27 cellular contexts compared by ENCODE assay signal in the genomic region with DNA sequence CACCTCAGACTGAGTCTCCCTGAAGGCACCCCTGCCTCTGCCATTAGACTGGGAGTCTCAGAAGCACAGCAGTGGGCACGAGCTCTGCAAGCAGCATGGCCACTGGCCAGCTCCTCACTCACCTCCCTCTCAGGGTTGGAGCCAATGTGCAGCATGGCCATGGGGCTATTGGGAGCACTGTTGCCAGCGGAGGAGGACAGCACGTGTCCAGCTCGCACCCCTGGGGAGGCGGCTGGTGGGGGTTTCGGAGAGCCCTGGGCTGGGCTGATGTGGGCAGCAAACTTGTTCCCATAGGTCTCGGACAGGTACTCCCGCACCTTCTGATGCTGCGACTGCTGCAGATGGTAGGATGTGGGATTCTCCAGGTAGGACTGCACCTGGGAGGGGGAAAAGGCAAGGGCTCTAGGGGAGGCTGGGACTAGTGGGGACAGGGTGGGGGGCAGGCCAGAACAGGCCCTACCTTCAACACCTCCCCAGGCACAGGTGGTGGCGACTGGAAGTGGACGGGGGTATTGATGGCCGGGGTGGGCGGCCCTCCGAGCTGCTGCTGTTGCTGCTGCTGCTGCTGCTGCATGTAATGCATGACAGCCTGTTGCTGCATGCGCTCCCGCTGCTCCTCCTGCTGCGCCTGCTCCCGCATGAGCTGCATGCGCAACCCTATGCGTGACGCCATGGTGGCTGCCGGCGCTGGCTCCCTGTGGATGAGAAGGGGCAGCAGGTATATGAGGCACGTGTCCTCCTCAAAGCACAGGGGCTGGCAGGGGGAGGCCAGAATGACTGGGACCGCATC. TPM values are rescaled to one million over a fixed set of nuclear protein-coding genes. Genes with fewer than 3 reads are reported as not detected.
A peak's percentile ranks its signal among the peaks of the same experiment; 100 is the strongest.
DNase-seq lines count a peak whose midpoint lies in the region; ATAC-seq and TF ChIP-seq lines count a peak whose summit lies in the region.
"Had no signal": no experiment of that assay in that cellular context is flagged by ENCODE, and none has a peak within 500 bp of the region (broad histone marks: within the 10 kb centered on the region; RNA-seq: fewer than 3 reads in every experiment).

No MANE protein-coding gene starts in this region.

- H3K4me3 Mint-ChIP-seq in central memory CD8-positive, alpha-beta T cell: no peak overlapping the region
- peak overlapping the region in 1 of 8 donors; percentile 35 for H3K4me3 Mint-ChIP-seq in naive B cell
- H3K4me3 Mint-ChIP-seq in stimulated activated naive B cell treated with anti-CD40 and anti-IgM and Interleukin-4, amounts not matched to agents 10 μg/mL and 1 μg/mL and 100 μg/mL, for 72 hours: no peak overlapping the region
- H3K4me3 Mint-ChIP-seq in CD8-positive, alpha-beta memory T cell: no peak overlapping the region
- H3K4me3 Mint-ChIP-seq in Calu3 (ENCODE audit: low read depth, unreplicated experiment): no peak overlapping the region
- H3K4me3 Mint-ChIP-seq: activated CD4-positive, alpha-beta T cell treated with anti-CD3 and anti-CD28 coated beads for 36 hours; activated naive CD4-positive, alpha-beta T cell treated with anti-CD3 and anti-CD28 coated beads, Interleukin-2, amount 50 U/mL, for 24 hours; activated T-helper 17 cell treated with anti-CD3 and anti-CD28 coated beads, Interleukin-2, amount 50 U/mL, for 72 hours; stimulated activated naive CD8-positive, alpha-beta T cell treated with anti-CD3 and anti-CD28 coated beads, Interleukin-15, Interleukin-2, amounts not matched to agents 100 ng/mL and 50 ng/mL, for 24 hours had no signal

- H3K4me1 Mint-ChIP-seq in central memory CD8-positive, alpha-beta T cell: peaks cover 6% of the 10 kb centered on the region
- H3K4me1 Mint-ChIP-seq in naive B cell: peaks cover 40 to 57% (median 54%) of the 10 kb centered on the region in 3 donors
- H3K4me1 Mint-ChIP-seq in stimulated activated naive B cell treated with anti-CD40 and anti-IgM and Interleukin-4, amounts not matched to agents 10 μg/mL and 1 μg/mL and 100 μg/mL, for 72 hours: peaks cover 36 to 61% of the 10 kb centered on the region in 2 donors
- peaks cover 0 to 1% (median 0%) of the 10 kb centered on the region in 3 donors for H3K4me1 Mint-ChIP-seq in CD8-positive, alpha-beta memory T cell
- peaks cover 18% of the 10 kb centered on the region for H3K4me1 Mint-ChIP-seq in Calu3 (ENCODE audit: low read depth, unreplicated experiment)
- H3K4me1 Mint-ChIP-seq: activated naive CD4-positive, alpha-beta T cell treated with anti-CD3 and anti-CD28 coated beads, Interleukin-2, amount 50 U/mL, for 24 hours had no signal

- TF ChIP-seq CTCF in HEK293 (tag by site-specific recombination; IDR thresholded peaks at IDR 0.05) (no peak), Calu3 (IDR thresholded peaks at IDR 0.05; ENCODE audit: unreplicated experiment) (no peak)

- H3K27ac Mint-ChIP-seq in central memory CD8-positive, alpha-beta T cell (ENCODE audit: low read depth): peak overlapping the region; percentile 41
- H3K27ac Mint-ChIP-seq in naive B cell: peak overlapping the region; percentile 18 to 82 (median 74)
- H3K27ac Mint-ChIP-seq in stimulated activated naive B cell treated with anti-CD40 and anti-IgM and Interleukin-4, amounts not matched to agents 10 μg/mL and 1 μg/mL and 100 μg/mL, for 72 hours: peak overlapping the region; percentile 84
- no peak overlapping the region for H3K27ac Mint-ChIP-seq in CD8-positive, alpha-beta memory T cell
- no peak overlapping the region for H3K27ac Mint-ChIP-seq in Calu3 (ENCODE audit: unreplicated experiment)
- H3K27ac Mint-ChIP-seq: activated CD4-positive, alpha-beta T cell treated with anti-CD3 and anti-CD28 coated beads for 36 hours; activated naive CD4-positive, alpha-beta T cell treated with anti-CD3 and anti-CD28 coated beads, Interleukin-2, amount 50 U/mL, for 24 hours; activated T-helper 17 cell treated with anti-CD3 and anti-CD28 coated beads, Interleukin-2, amount 50 U/mL, for 72 hours; stimulated activated naive CD8-positive, alpha-beta T cell treated with anti-CD3 and anti-CD28 coated beads, Interleukin-15, Interleukin-2, amounts not matched to agents 100 ng/mL and 50 ng/mL, for 24 hours had no signal

- intact Hi-C loops in Calu3 (cut with micrococcal nuclease; ENCODE audit: unreplicated experiment): no loop called here

- no peak overlapping the region for H3K27ac ChIP-seq in HEK293 (ENCODE audit: extremely low read depth, low read depth, low read length)
- H3K27ac ChIP-seq in CD8-positive, alpha-beta memory T cell (ENCODE audit: low read depth, low read length): no peak overlapping the region
- H3K27ac ChIP-seq: Peyer's patch, vagina had no signal

- BruUV-seq in Calu3 (replicated peaks; lab: Mats Ljungman, UMichigan): no TSS peak

- H3K27me3 ChIP-seq in CD8-positive, alpha-beta memory T cell (ENCODE audit: insufficient read depth, low read length, poor library complexity, severe bottlenecking): no peaks in the 10 kb centered on the region
- H3K27me3 ChIP-seq: Peyer's patch, thyroid gland, vagina had no signal

- no peaks in the 10 kb centered on the region for H3K9me3 ChIP-seq in HEK293 (ENCODE audit: control insufficient read depth, insufficient read depth, low read depth, low read length)
- H3K9me3 ChIP-seq in CD8-positive, alpha-beta memory T cell (ENCODE audit: low read length): no peaks in the 10 kb centered on the region
- H3K9me3 ChIP-seq: HAP-1, Peyer's patch, thyroid gland, vagina had no signal

- H3K9me3 Mint-ChIP-seq in central memory CD8-positive, alpha-beta T cell: no peaks in the 10 kb centered on the region
- H3K9me3 Mint-ChIP-seq in naive B cell: no peaks in the 10 kb centered on the region
- no peaks in the 10 kb centered on the region for H3K9me3 Mint-ChIP-seq in stimulated activated naive B cell treated with anti-CD40 and anti-IgM and Interleukin-4, amounts not matched to agents 10 μg/mL and 1 μg/mL and 100 μg/mL, for 72 hours
- no peaks in the 10 kb centered on the region for H3K9me3 Mint-ChIP-seq in CD8-positive, alpha-beta memory T cell
- no peaks in the 10 kb centered on the region for H3K9me3 Mint-ChIP-seq in Calu3 (ENCODE audit: low read depth, unreplicated experiment)
- H3K9me3 Mint-ChIP-seq: activated naive CD4-positive, alpha-beta T cell treated with anti-CD3 and anti-CD28 coated beads, Interleukin-2, amount 50 U/mL, for 24 hours; activated T-helper 17 cell treated with anti-CD3 and anti-CD28 coated beads, Interleukin-2, amount 50 U/mL, for 72 hours; stimulated activated naive CD8-positive, alpha-beta T cell treated with anti-CD3 and anti-CD28 coated beads, Interleukin-15, Interleukin-2, amounts not matched to agents 100 ng/mL and 50 ng/mL, for 24 hours had no signal

- CTCF ChIA-PET in HEK293 (lab: Yijun Ruan, JAX) (interaction anchor here (0.7 to 8.7 kb wide), 7 partner anchors 7 to 319 kb away, joined by 3 to 266 read pairs (median 7); no protein-coding TSS in a partner anchor), Calu3 (lab: Charles Lee) (interaction anchor here (0.8 kb wide), 1 partner anchor 28 kb away, joined by 11 read pairs; no protein-coding TSS in a partner anchor)
- CTCF ChIA-PET in CD8-positive, alpha-beta memory T cell (lab: Charles Lee): interaction anchor here (1.8 kb wide), 1 partner anchor 14 kb away, joined by 5 read pairs; no protein-coding TSS in a partner anchor

- no peak overlapping the region for H3K4me3 ChIP-seq in HEK293 (ENCODE audit: low read depth, low read length)
- no peak overlapping the region for H3K4me3 ChIP-seq in CD8-positive, alpha-beta memory T cell (ENCODE audit: low read length)
- H3K4me3 ChIP-seq: HAP-1, Peyer's patch, thyroid gland, vagina had no signal

- ATAC-seq in central memory CD8-positive, alpha-beta T cell (replicated peaks; ENCODE audit: extremely low read depth, poor library complexity, severe bottlenecking): no peak
- no peak for ATAC-seq in naive B cell (ENCODE audit: low read depth in 2 of 2)
- no peak for ATAC-seq in stimulated activated naive B cell treated with anti-CD40 and anti-IgM and Interleukin-4, amounts not matched to agents 10 μg/mL and 1 μg/mL and 100 μg/mL, for 72 hours (replicated peaks)
- ATAC-seq: activated CD4-positive, alpha-beta T cell treated with anti-CD3 and anti-CD28 coated beads for 36 hours; activated T-helper 17 cell treated with anti-CD3 and anti-CD28 coated beads, Interleukin-2, amount 50 U/mL, for 72 hours; left lobe of liver had no signal

- POLR2A ChIA-PET in HEK293 (lab: Yijun Ruan, JAX): interaction anchor here (0.6 kb wide), 1 partner anchor 370 kb away, joined by 3 read pairs; no protein-coding TSS in a partner anchor
- POLR2A ChIA-PET in CD8-positive, alpha-beta memory T cell (lab: Charles Lee): no interaction called here

- no peak for DNase-seq in central memory CD8-positive, alpha-beta T cell (ENCODE audit: low spot score in 2 of 2)
- DNase-seq in naive B cell (no peak), Calu3 (no peak)
- no peak for DNase-seq in stimulated activated naive B cell treated with anti-CD40 and anti-IgM and Interleukin-4, amounts not matched to agents 10 μg/mL and 1 μg/mL and 100 μg/mL, for 72 hours
- DNase-seq in CD8-positive, alpha-beta memory T cell: no peak
- DNase-seq in stimulated activated CD4-positive, alpha-beta T cell treated with anti-CD3 and anti-CD28 coated beads, Interleukin-15, amount 100 ng/mL, for 24 hours: no peak
- DNase-seq: activated CD4-positive, alpha-beta T cell treated with anti-CD3 and anti-CD28 coated beads for 36 hours; anterior cingulate cortex; cortex of kidney; DMS53; erythroblast; glutamatergic neuron; NCI-H1417; NCI-H2081; nucleus accumbens; SIG-M5; thyroid gland had no signal

- H3K4me1 ChIP-seq in HEK293 (ENCODE audit: control insufficient read depth, insufficient read depth, low read length): no peaks in the 10 kb centered on the region
- no peaks in the 10 kb centered on the region for H3K4me1 ChIP-seq in CD8-positive, alpha-beta memory T cell (ENCODE audit: insufficient read depth, low read length)
- H3K4me1 ChIP-seq: HAP-1, Peyer's patch had no signal

- H3K36me3 ChIP-seq in HEK293 (ENCODE audit: control insufficient read depth in 2 of 2, insufficient read depth in 1 of 2, low read length in 2 of 2): no peaks in the 10 kb centered on the region
- no peaks in the 10 kb centered on the region for H3K36me3 ChIP-seq in CD8-positive, alpha-beta memory T cell (ENCODE audit: insufficient read depth, low read length)
- H3K36me3 ChIP-seq: HAP-1 had no signal

- H3K27me3 Mint-ChIP-seq in central memory CD8-positive, alpha-beta T cell: no peaks in the 10 kb centered on the region
- H3K27me3 Mint-ChIP-seq in naive B cell (no peaks in the 10 kb centered on the region), Calu3 (ENCODE audit: unreplicated experiment) (no peaks in the 10 kb centered on the region)
- H3K27me3 Mint-ChIP-seq in stimulated activated naive B cell treated with anti-CD40 and anti-IgM and Interleukin-4, amounts not matched to agents 10 μg/mL and 1 μg/mL and 100 μg/mL, for 72 hours: no peaks in the 10 kb centered on the region
- H3K27me3 Mint-ChIP-seq in CD8-positive, alpha-beta memory T cell: peaks cover 0 to 3% of the 10 kb centered on the region in 2 donors
- H3K27me3 Mint-ChIP-seq: activated CD4-positive, alpha-beta T cell treated with anti-CD3 and anti-CD28 coated beads for 36 hours; activated naive CD4-positive, alpha-beta T cell treated with anti-CD3 and anti-CD28 coated beads, Interleukin-2, amount 50 U/mL, for 24 hours; activated T-helper 17 cell treated with anti-CD3 and anti-CD28 coated beads, Interleukin-2, amount 50 U/mL, for 72 hours; stimulated activated naive CD8-positive, alpha-beta T cell treated with anti-CD3 and anti-CD28 coated beads, Interleukin-15, Interleukin-2, amounts not matched to agents 100 ng/mL and 50 ng/mL, for 24 hours had no signal

- peaks cover 6% of the 10 kb centered on the region for H3K36me3 Mint-ChIP-seq in central memory CD8-positive, alpha-beta T cell (ENCODE audit: insufficient read depth)
- peaks cover 0 to 10% of the 10 kb centered on the region in 2 donors for H3K36me3 Mint-ChIP-seq in naive B cell
- peaks cover 54 to 56% of the 10 kb centered on the region in 2 donors for H3K36me3 Mint-ChIP-seq in stimulated activated naive B cell treated with anti-CD40 and anti-IgM and Interleukin-4, amounts not matched to agents 10 μg/mL and 1 μg/mL and 100 μg/mL, for 72 hours
- H3K36me3 Mint-ChIP-seq in CD8-positive, alpha-beta memory T cell: peaks cover 0 to 53% (median 1%) of the 10 kb centered on the region in 3 donors
- H3K36me3 Mint-ChIP-seq in Calu3 (ENCODE audit: insufficient read depth, unreplicated experiment): no peaks in the 10 kb centered on the region
- H3K36me3 Mint-ChIP-seq: activated naive CD4-positive, alpha-beta T cell treated with anti-CD3 and anti-CD28 coated beads, Interleukin-2, amount 50 U/mL, for 24 hours had no signal

RNA-seq across cellular contexts. Expression of a gene that starts 44.7 kb away (rescaled TPM):
- 100 to 1,000 TPM in 1 of 6 donors, 10 to 100 TPM in 5; 52.3 to 145 (median 72.6) TPM for polyA plus RNA-seq in naive B cell (ENCODE audit: low read depth in 6 of 6)
- total RNA-seq in CD8-positive, alpha-beta memory T cell: 10 to 100 TPM; 12.0 to 12.5 TPM
- 18.8 TPM for polyA plus RNA-seq in CD8-positive, alpha-beta memory T cell
- 4.4 and 6.6 TPM in 2 replicates for total RNA-seq in Calu3 (2022)

RNA-seq across cellular contexts. Expression of a gene that starts 52.5 kb away (rescaled TPM):
- polyA plus RNA-seq in naive B cell (ENCODE audit: low read depth in 6 of 6): not detected
- not detected for total RNA-seq in CD8-positive, alpha-beta memory T cell
- not detected for polyA plus RNA-seq in CD8-positive, alpha-beta memory T cell
- 19.7 and 23.9 TPM in 2 replicates for total RNA-seq in Calu3 (2022)
- total RNA-seq: activated CD4-positive, alpha-beta T cell treated with anti-CD3 and anti-CD28 coated beads for 36 hours; activated T-helper 17 cell treated with anti-CD3 and anti-CD28 coated beads, Interleukin-2, amount 50 U/mL, for 72 hours; left lobe of liver had no signal
- polyA plus RNA-seq: BJ had no signal

RNA-seq across cellular contexts. Expression of a gene that starts 56.5 kb away (rescaled TPM):
- polyA plus RNA-seq in naive B cell (ENCODE audit: low read depth in 6 of 6): not detected
- not detected for total RNA-seq in CD8-positive, alpha-beta memory T cell
- polyA plus RNA-seq in CD8-positive, alpha-beta memory T cell: not detected
- not detected in 2 replicates for total RNA-seq in Calu3 (2022)
- total RNA-seq: activated CD4-positive, alpha-beta T cell treated with anti-CD3 and anti-CD28 coated beads for 36 hours; activated T-helper 17 cell treated with anti-CD3 and anti-CD28 coated beads, Interleukin-2, amount 50 U/mL, for 72 hours; Peyer's patch; pulmonary artery endothelial cell; thyroid gland had no signal
- polyA plus RNA-seq: BJ had no signal

Comparison
In these comparisons a context has a peak if more than half of its experiments do, and no peak if none do; other contexts are left out.
1. H3K27ac Mint-ChIP-seq: peak in central memory CD8-positive, alpha-beta T cell (single experiment), naive B cell (6 of 6) and stimulated activated naive B cell treated with anti-CD40 and anti-IgM and Interleukin-4, amounts not matched to agents 10 μg/mL and 1 μg/mL and 100 μg/mL, for 72 hours (single experiment); none in CD8-positive, alpha-beta memory T cell (0 of 8) and Calu3 (single experiment).
2. RNA of a gene that starts 52.5 kb away (total RNA-seq): 19.7 to 23.9 TPM in Calu3; not detected in CD8-positive, alpha-beta memory T cell; every median in the first group is over 10 times any median in the second.